ENCODE assay signal across 11 cellular contexts in the genomic region with DNA sequence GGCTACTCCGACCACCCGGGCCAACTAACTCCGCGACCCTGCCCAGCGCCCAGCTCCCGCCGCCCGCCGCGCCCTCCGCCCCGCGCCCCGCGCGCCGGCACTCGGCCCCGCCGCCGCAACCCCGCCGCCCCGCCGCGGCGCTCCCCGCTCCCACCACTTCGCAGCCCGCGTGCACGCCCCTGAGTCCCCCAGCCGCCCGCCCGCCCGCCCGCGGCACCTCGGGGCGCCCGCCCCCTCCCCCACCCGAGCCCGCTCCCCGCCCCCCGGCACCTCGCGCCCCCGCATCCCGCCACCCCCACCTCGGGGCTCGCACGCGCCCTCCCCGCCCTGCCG. TPM values are rescaled to one million over a fixed set of nuclear protein-coding genes. Genes with fewer than 3 reads are reported as not detected.
DNase-seq lines count a peak whose midpoint lies in the region; ATAC-seq and TF ChIP-seq lines count a peak whose summit lies in the region.
"Had no signal": no experiment of that assay in that cellular context is flagged by ENCODE, and none has a peak within 500 bp of the region (broad histone marks: within the 10 kb centered on the region; RNA-seq: fewer than 3 reads in every experiment).

No MANE protein-coding gene starts in this region.

- ATAC-seq in T-cell (replicated peaks in 1 of 4): peak in 3 of 4 experiments; percentile 27 to 36 (median 34)
- peak; percentile 19 to 35 for ATAC-seq in stimulated activated naive B cell treated with anti-CD40 and anti-IgM and Interleukin-4, amounts not matched to agents 10 μg/mL and 1 μg/mL and 100 μg/mL, for 72 hours (replicated peaks)

- H3K4me1 Mint-ChIP-seq in T-cell: peaks cover 12 to 46% (median 16%) of the 10 kb centered on the region in 3 donors
- H3K4me1 Mint-ChIP-seq in stimulated activated naive B cell treated with anti-CD40 and anti-IgM and Interleukin-4, amounts not matched to agents 10 μg/mL and 1 μg/mL and 100 μg/mL, for 72 hours: peaks cover 54 to 77% of the 10 kb centered on the region in 2 donors
- H3K4me1 Mint-ChIP-seq in HFFc6 (ENCODE audit: low read depth): peaks cover 57% of the 10 kb centered on the region

- TF ChIP-seq CTCF in HFFc6 (IDR thresholded peaks at IDR 0.05): no peak

- H3K36me3 ChIP-seq in iPS-18a (ENCODE audit: control insufficient read depth, low read depth, low read length): no peaks in the 10 kb centered on the region

- H3K27ac Mint-ChIP-seq in T-cell: no peak overlapping the region
- no peak overlapping the region for H3K27ac Mint-ChIP-seq in stimulated activated naive B cell treated with anti-CD40 and anti-IgM and Interleukin-4, amounts not matched to agents 10 μg/mL and 1 μg/mL and 100 μg/mL, for 72 hours
- H3K27ac Mint-ChIP-seq in HFFc6: no peak overlapping the region
- H3K27ac Mint-ChIP-seq: activated naive CD8-positive, alpha-beta T cell had no signal

- no peak overlapping the region for H3K9ac ChIP-seq in iPS-18a (ENCODE audit: low read length)

- H3K27ac ChIP-seq in iPS-18a (ENCODE audit: low read length): no peak overlapping the region
- H3K27ac ChIP-seq: 22Rv1 had no signal

- H3K4me3 Mint-ChIP-seq in T-cell (peak overlapping the region in 2 of 3 donors; percentile 17 to 92), HFFc6 (no peak overlapping the region; the same call in 1 of the 2 replicates)
- peak overlapping the region in 1 of 2 donors; percentile 91 for H3K4me3 Mint-ChIP-seq in stimulated activated naive B cell treated with anti-CD40 and anti-IgM and Interleukin-4, amounts not matched to agents 10 μg/mL and 1 μg/mL and 100 μg/mL, for 72 hours

- H3K9me3 Mint-ChIP-seq in T-cell (no peaks in the 10 kb centered on the region), HFFc6 (no peaks in the 10 kb centered on the region)
- H3K9me3 Mint-ChIP-seq in stimulated activated naive B cell treated with anti-CD40 and anti-IgM and Interleukin-4, amounts not matched to agents 10 μg/mL and 1 μg/mL and 100 μg/mL, for 72 hours: no peaks in the 10 kb centered on the region
- H3K9me3 Mint-ChIP-seq: neural crest cell had no signal

- POLR2A ChIA-PET in T-cell (lab: Charles Lee): no interaction called here

- peak overlapping the region; percentile 60 for H3K4me3 ChIP-seq in iPS-18a (ENCODE audit: low read length)

- no peaks in the 10 kb centered on the region for H3K27me3 Mint-ChIP-seq in T-cell
- no peaks in the 10 kb centered on the region for H3K27me3 Mint-ChIP-seq in stimulated activated naive B cell treated with anti-CD40 and anti-IgM and Interleukin-4, amounts not matched to agents 10 μg/mL and 1 μg/mL and 100 μg/mL, for 72 hours
- H3K27me3 Mint-ChIP-seq in HFFc6 (ENCODE audit: insufficient read depth): no peaks in the 10 kb centered on the region
- H3K27me3 Mint-ChIP-seq: activated naive CD8-positive, alpha-beta T cell had no signal

- H3K36me3 Mint-ChIP-seq in T-cell (no peaks in the 10 kb centered on the region), HFFc6 (ENCODE audit: low read depth) (no peaks in the 10 kb centered on the region)
- peaks cover 0 to 2% of the 10 kb centered on the region in 2 donors for H3K36me3 Mint-ChIP-seq in stimulated activated naive B cell treated with anti-CD40 and anti-IgM and Interleukin-4, amounts not matched to agents 10 μg/mL and 1 μg/mL and 100 μg/mL, for 72 hours
- H3K36me3 Mint-ChIP-seq: activated naive CD8-positive, alpha-beta T cell had no signal

- no peaks in the 10 kb centered on the region for H3K9me3 ChIP-seq in iPS-18a (ENCODE audit: control insufficient read depth, low read depth, low read length)

- peaks cover 10% of the 10 kb centered on the region for H3K4me1 ChIP-seq in iPS-18a (ENCODE audit: control insufficient read depth, low read depth, low read length)

- CTCF ChIA-PET in T-cell (lab: Charles Lee): no interaction called here

- DNase-seq in DMS53 (lab: John Stamatoyannopoulos, UW): peak; percentile 78
- no peak for DNase-seq in DMS53 treated with DMSO at 0.1 percent for 48 hours (lab: John Stamatoyannopoulos, UW; ENCODE audit: unreplicated experiment)
- DNase-seq in T-cell: no peak
- no peak for DNase-seq in stimulated activated naive B cell treated with anti-CD40 and anti-IgM and Interleukin-4, amounts not matched to agents 10 μg/mL and 1 μg/mL and 100 μg/mL, for 72 hours
- DNase-seq in HFFc6: no peak
- DNase-seq in NCI-H2081 treated with DMSO at 0.1 percent for 48 hours (lab: John Stamatoyannopoulos, UW): no peak
- no peak for DNase-seq in medulla oblongata (ENCODE audit: extremely low spot score)

- H3K27me3 ChIP-seq in iPS-18a (ENCODE audit: control insufficient read depth, insufficient read depth, low read length): peaks cover 25% of the 10 kb centered on the region

RNA-seq across cellular contexts. Expression of gene JAZF1, which starts 0.6 kb away (rescaled TPM):
- 10 to 100 TPM in 4 of 5 donors, 1 to 10 TPM in 1; 9.6 to 22.1 (median 15.9) TPM for total RNA-seq in T-cell
- 10 to 100 TPM; 17.5 to 26.3 (median 21.4) TPM for total RNA-seq in HFFc6 (2021; fragmentation: NEBNext Ultra II Directional; extraction: Animal tissue kit (Norgen Biotek cat#: 25700))
